In the genomic region with DNA sequence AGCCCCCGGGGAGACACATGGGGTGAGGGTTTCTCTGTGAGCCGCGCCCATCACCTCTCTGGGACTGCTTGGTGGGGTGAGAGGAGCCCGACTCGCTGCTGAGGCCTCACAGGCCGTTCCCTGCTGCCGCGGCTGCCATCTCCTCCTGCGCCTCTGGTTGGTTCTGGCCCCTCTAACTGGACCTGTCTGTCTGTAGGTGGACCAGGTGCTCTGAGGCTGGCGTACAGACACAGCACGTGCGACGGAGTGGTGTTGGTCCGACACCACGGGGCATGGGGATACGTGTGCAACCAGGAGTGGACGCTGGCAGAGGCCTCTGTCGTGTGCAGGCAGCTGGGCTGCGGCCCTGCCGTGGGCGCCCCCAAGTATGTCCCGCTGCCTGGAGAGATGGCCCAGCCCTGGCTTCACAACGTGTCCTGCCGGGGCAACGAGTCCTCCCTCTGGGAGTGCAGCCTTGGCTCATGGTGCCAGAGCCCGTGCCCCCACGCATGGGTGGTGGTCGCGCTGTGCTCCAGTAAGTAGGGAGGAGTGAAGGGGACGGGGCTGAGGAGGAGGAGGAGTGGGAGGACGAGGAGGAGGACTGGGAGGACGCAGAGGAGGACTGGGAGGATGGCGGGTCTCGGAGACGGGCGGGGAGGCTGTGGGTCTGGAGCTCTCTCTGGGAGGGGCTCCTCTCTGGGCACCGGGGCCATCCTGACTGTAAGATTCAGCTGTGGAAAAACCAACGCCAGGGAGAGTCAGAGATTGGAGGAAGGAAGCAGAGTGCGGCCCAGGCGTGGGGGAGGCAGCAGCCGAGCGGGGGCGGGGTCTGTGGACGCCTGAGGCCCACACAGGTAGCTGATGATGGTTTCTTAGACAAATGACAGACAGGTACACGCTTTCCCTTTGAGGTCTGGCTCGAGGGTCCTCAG, we compare ENCODE assay signal across 1 cellular context.
TF ChIP-seq lines count a peak whose summit lies in the region.

No MANE protein-coding gene starts in this region.

TF ChIP-seq in IMR-90, 13 proteins besides CTCF, POLR2A, EP300 and RAD21:
- no peak for TF ChIP-seq NFE2L2 (IDR thresholded peaks at IDR 0.05; ENCODE audit: low read depth, low read length)
- no peak for TF ChIP-seq MXI1 (IDR thresholded peaks at IDR 0.05; ENCODE audit: borderline replicate concordance, low read depth, low read length)
- TF ChIP-seq FOS (IDR thresholded peaks at IDR 0.05; ENCODE audit: low read depth, low read length): no peak
- TF ChIP-seq MAFK (IDR thresholded peaks at IDR 0.05; ENCODE audit: low read depth, low read length): no peak
- no peak for TF ChIP-seq CHD1 (IDR thresholded peaks at IDR 0.05; ENCODE audit: low read depth, low read length)
- TF ChIP-seq CEBPB (IDR thresholded peaks at IDR 0.05; ENCODE audit: low read depth, low read length): no peak
- TF ChIP-seq, protein P1, sequence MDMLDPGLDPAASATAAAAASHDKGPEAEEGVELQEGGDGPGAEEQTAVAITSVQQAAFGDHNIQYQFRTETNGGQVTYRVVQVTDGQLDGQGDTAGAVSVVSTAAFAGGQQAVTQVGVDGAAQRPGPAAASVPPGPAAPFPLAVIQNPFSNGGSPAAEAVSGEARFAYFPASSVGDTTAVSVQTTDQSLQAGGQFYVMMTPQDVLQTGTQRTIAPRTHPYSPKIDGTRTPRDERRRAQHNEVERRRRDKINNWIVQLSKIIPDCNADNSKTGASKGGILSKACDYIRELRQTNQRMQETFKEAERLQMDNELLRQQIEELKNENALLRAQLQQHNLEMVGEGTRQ (IDR thresholded peaks at IDR 0.05; ENCODE audit: low read depth, low read length): no peak
- no peak for TF ChIP-seq SMC3 (IDR thresholded peaks at IDR 0.05; ENCODE audit: low read depth, low read length)
- TF ChIP-seq RCOR1 (IDR thresholded peaks at IDR 0.05; ENCODE audit: insufficient replicate concordance, low read length): no peak
- no peak for TF ChIP-seq RFX5 (IDR thresholded peaks at IDR 0.05; ENCODE audit: low read depth, low read length)
- TF ChIP-seq, protein P2, sequence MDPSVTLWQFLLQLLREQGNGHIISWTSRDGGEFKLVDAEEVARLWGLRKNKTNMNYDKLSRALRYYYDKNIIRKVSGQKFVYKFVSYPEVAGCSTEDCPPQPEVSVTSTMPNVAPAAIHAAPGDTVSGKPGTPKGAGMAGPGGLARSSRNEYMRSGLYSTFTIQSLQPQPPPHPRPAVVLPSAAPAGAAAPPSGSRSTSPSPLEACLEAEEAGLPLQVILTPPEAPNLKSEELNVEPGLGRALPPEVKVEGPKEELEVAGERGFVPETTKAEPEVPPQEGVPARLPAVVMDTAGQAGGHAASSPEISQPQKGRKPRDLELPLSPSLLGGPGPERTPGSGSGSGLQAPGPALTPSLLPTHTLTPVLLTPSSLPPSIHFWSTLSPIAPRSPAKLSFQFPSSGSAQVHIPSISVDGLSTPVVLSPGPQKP (IDR thresholded peaks at IDR 0.05; ENCODE audit: borderline replicate concordance, low read depth, low read length): no peak
- no peak for TF ChIP-seq BHLHE40 (IDR thresholded peaks at IDR 0.05; ENCODE audit: low read depth, low read length)
- TF ChIP-seq MAZ (IDR thresholded peaks at IDR 0.05; ENCODE audit: borderline replicate concordance, low read depth, low read length): no peak
